Comparison of ENCODE assay signal across 27 cellular contexts in genomic region chr9:114206221-114206760, GRCh38. TPM values are rescaled to one million over a fixed set of nuclear protein-coding genes. Genes with fewer than 3 reads are reported as not detected.
A peak's percentile ranks its signal among the peaks of the same experiment; 100 is the strongest.
DNase-seq lines count a peak whose midpoint lies in the region; ATAC-seq and TF ChIP-seq lines count a peak whose summit lies in the region.
"Had no signal": no experiment of that assay in that cellular context is flagged by ENCODE, and none has a peak within 500 bp of the region (broad histone marks: within the 10 kb centered on the region; RNA-seq: fewer than 3 reads in every experiment).

No MANE protein-coding gene starts in this region.

- TF ChIP-seq POLR2A in heart left ventricle (IDR thresholded peaks at IDR 0.05) (no peak), tibial nerve (IDR thresholded peaks at IDR 0.05) (no peak)

- no peak overlapping the region for H3K4me2 ChIP-seq in osteoblast (ENCODE audit: insufficient read depth, low read length)
- H3K4me2 ChIP-seq: hepatocyte had no signal

- H3K4me1 ChIP-seq in heart left ventricle (peaks cover 4 to 47% (median 28%) of the 10 kb centered on the region in 12 donors), ectodermal cell (ENCODE audit: control insufficient read depth, insufficient read depth, low read length) (peaks cover 20% of the 10 kb centered on the region), osteoblast (ENCODE audit: insufficient read depth, low read length) (peaks cover 12% of the 10 kb centered on the region), tibial nerve (peaks cover 0 to 36% (median 20%) of the 10 kb centered on the region in 4 donors)
- H3K4me1 ChIP-seq: colonic mucosa, foreskin keratinocyte had no signal

- H3K9me3 ChIP-seq in heart left ventricle, result no peaks in the 10 kb centered on the region
- H3K9me3 ChIP-seq in ectodermal cell (ENCODE audit: control insufficient read depth, low read length), result no peaks in the 10 kb centered on the region
- H3K9me3 ChIP-seq in osteoblast (ENCODE audit: low read depth, low read length), result no peaks in the 10 kb centered on the region
- no peaks in the 10 kb centered on the region for H3K9me3 ChIP-seq in tibial nerve
- H3K9me3 ChIP-seq: colonic mucosa had no signal

- no peak for TF ChIP-seq EP300 in tibial nerve (IDR thresholded peaks at IDR 0.05)

- no peaks in the 10 kb centered on the region for H3K27me3 ChIP-seq in heart left ventricle
- no peaks in the 10 kb centered on the region for H3K27me3 ChIP-seq in ectodermal cell (ENCODE audit: control insufficient read depth, insufficient read depth, low read length, poor library complexity, severe bottlenecking)
- H3K27me3 ChIP-seq in osteoblast (ENCODE audit: insufficient read depth, low read length), result no peaks in the 10 kb centered on the region
- no peaks in the 10 kb centered on the region for H3K27me3 ChIP-seq in tibial nerve
- H3K27me3 ChIP-seq: colonic mucosa, foreskin keratinocyte, hepatocyte had no signal

- H2AFZ ChIP-seq in osteoblast (ENCODE audit: low read length), result no peak overlapping the region
- H2AFZ ChIP-seq: hepatocyte had no signal

- no peaks in the 10 kb centered on the region for H3K79me2 ChIP-seq in osteoblast (ENCODE audit: insufficient read depth, low read length)
- H3K79me2 ChIP-seq: hepatocyte had no signal

- WGBS in heart left ventricle, 4 donors, result 83 to 90% (median 87%) methylated on average over 5 of the region's 5 CpGs
- WGBS in ectodermal cell, 2 experiments, result 89% methylated on average over 5 of the region's 5 CpGs
- 68 to 100% methylated on average over 3 to 5 of the region's 5 CpGs for WGBS in tibial nerve, 2 donors

- no peaks in the 10 kb centered on the region for H4K20me1 ChIP-seq in osteoblast (ENCODE audit: insufficient read depth, low read length)

- peak overlapping the region in 11 of 12 donors; percentile 35 to 94 (median 80) for H3K27ac ChIP-seq in heart left ventricle
- peak overlapping the region; percentile 44 for H3K27ac ChIP-seq in ectodermal cell (ENCODE audit: insufficient read depth, low read depth, low read length, poor library complexity, severe bottlenecking)
- H3K27ac ChIP-seq in osteoblast (ENCODE audit: low read depth, low read length), result no peak overlapping the region
- peak overlapping the region; percentile 52 to 86 (median 72) for H3K27ac ChIP-seq in tibial nerve
- H3K27ac ChIP-seq: colonic mucosa, foreskin keratinocyte, hepatocyte, SK-N-MC had no signal

- H3K36me3 ChIP-seq in heart left ventricle (peaks cover 0 to 3% (median 0%) of the 10 kb centered on the region in 9 donors), ectodermal cell (ENCODE audit: control insufficient read depth, insufficient read depth, low read length) (no peaks in the 10 kb centered on the region), osteoblast (ENCODE audit: insufficient read depth, low read length) (peaks cover 2% of the 10 kb centered on the region), tibial nerve (peaks cover 0 to 35% (median 0%) of the 10 kb centered on the region in 3 donors)
- H3K36me3 ChIP-seq: colonic mucosa had no signal

- ATAC-seq in heart left ventricle, result no peak
- no peak for ATAC-seq in GM18498 (IDR thresholded peaks at IDR 0.05; ENCODE audit: unreplicated experiment)
- no peak for ATAC-seq in HG03039 (IDR thresholded peaks at IDR 0.05; ENCODE audit: unreplicated experiment)
- ATAC-seq: CD8-positive, alpha-beta T cell; esophagus mucosa; foreskin keratinocyte; left colon; naive thymus-derived CD8-positive, alpha-beta T cell; stimulated activated memory B cell treated with anti-CD40 and anti-IgM and Interleukin-4, amounts not matched to agents 10 μg/mL and 1 μg/mL and 100 μg/mL, for 72 hours had no signal

- intact Hi-C loops in heart left ventricle (cut with DNase I) (loop anchor here in 3 of 10 donors (2.0 to 5.0 kb wide), 5 partner anchors 27 to 49 kb away; partner anchors contain the start of gene COL27A1 (in 1 of the 3)), cardiac septum (cut with DNase I) (loop anchor here (5.0 kb wide), 1 partner anchor 49 kb away; the partner anchor contains the start of gene COL27A1)

- no peak overlapping the region for H3K4me3 ChIP-seq in heart left ventricle
- H3K4me3 ChIP-seq in ectodermal cell (ENCODE audit: insufficient read depth, low read depth, low read length), result no peak overlapping the region
- H3K4me3 ChIP-seq in osteoblast (ENCODE audit: insufficient read depth, low read length), result no peak overlapping the region
- no peak overlapping the region for H3K4me3 ChIP-seq in tibial nerve
- H3K4me3 ChIP-seq: colonic mucosa, hepatocyte, SK-N-MC had no signal

- TF ChIP-seq CTCF in heart left ventricle (IDR thresholded peaks at IDR 0.05) (no peak), osteoblast (IDR thresholded peaks at IDR 0.05; ENCODE audit: extremely low read depth, low read depth, low read length) (no peak), tibial nerve (IDR thresholded peaks at IDR 0.05) (no peak)

- DNase-seq in heart left ventricle, result peak in 1 of 5 donors; percentile 29
- DNase-seq in cardiac septum (ENCODE audit: low spot score), result no peak
- DNase-seq in osteoblast (ENCODE audit: insufficient read length, low spot score, missing footprints), result peak; percentile 56
- no peak for DNase-seq in tibial nerve (ENCODE audit: low spot score in 2 of 2)
- DNase-seq in DMS 273 treated with DMSO at 0.1 percent for 48 hours (lab: John Stamatoyannopoulos, UW), result no peak
- DNase-seq: activated CD4-positive, alpha-beta memory T cell treated with anti-CD3 and anti-CD28 coated beads for 36 hours; activated CD4-positive, CD25-positive, alpha-beta regulatory T cell treated with anti-CD3 and anti-CD28 coated beads, Interleukin-2, amount 50 U/mL, for 72 hours; activated CD8-positive, alpha-beta memory T cell treated with anti-CD3 and anti-CD28 coated beads, Interleukin-2, amount 50 U/mL, for 4 hours; activated naive CD4-positive, alpha-beta T cell treated with anti-CD3 and anti-CD28 coated beads, Interleukin-2, amount 10 ng/mL, durations not matched to agents 7 days and 5 days; CD8-positive, alpha-beta T cell; colonic mucosa; DMS153; foreskin keratinocyte; midbrain; naive thymus-derived CD8-positive, alpha-beta T cell; NCI-H1105 treated with DMSO at 0.1 percent for 48 hours; NCI-H2029 treated with DMSO at 0.1 percent for 48 hours; NCI-H226; stimulated activated CD4-positive, alpha-beta T cell treated with anti-CD3 and anti-CD28 coated beads, Interleukin-4, amount 100 ng/mL, for 4 hours had no signal

RNA-seq across cellular contexts. Expression of gene COL27A1, which starts 51.0 kb away (rescaled TPM):
- total RNA-seq in heart left ventricle, result 10 to 100 TPM in 1 of 9 donors, 1 to 10 TPM in 8; 2.3 to 10.8 (median 5.2) TPM
- 10 to 100 TPM in 1 of 2 donors, 1 to 10 TPM in 1; 2.7 to 14.2 TPM for polyA plus RNA-seq in heart left ventricle
- 12.8 TPM for total RNA-seq in cardiac septum
- polyA plus RNA-seq in ectodermal cell (2013, experiment 1 of 4), result 29.6 TPM
- 22.9 TPM for polyA plus RNA-seq in ectodermal cell (2013, experiment 2 of 4)
- 17.9 TPM for polyA plus RNA-seq in ectodermal cell (2013, experiment 3 of 4)
- polyA plus RNA-seq in ectodermal cell (2013, experiment 4 of 4), result 19.3 TPM
- 10.1 and 11.8 TPM in 2 replicates for total RNA-seq in osteoblast
- 10 to 100 TPM; 14.9 to 55.8 (median 27.7) TPM for total RNA-seq in tibial nerve
